Comparison of ENCODE assay signal across 1 cellular context in genomic region chrX:110748256-110748811, GRCh38.
TF ChIP-seq lines count a peak whose summit lies in the region.

No MANE protein-coding gene starts in this region.

TF ChIP-seq in neural cell, 6 proteins besides CTCF, POLR2A, EP300 and RAD21 (continued from another document):
- TF ChIP-seq MXI1 (conservative IDR thresholded peaks at IDR 0.05; ENCODE audit: poor library complexity, severe bottlenecking) (no peak), TAF1 (IDR thresholded peaks at IDR 0.05; ENCODE audit: low read depth) (no peak), EZH2 (IDR thresholded peaks at IDR 0.05; ENCODE audit: borderline replicate concordance, insufficient read depth, low read length, poor library complexity, severe bottlenecking) (no peak)
TF ChIP-seq in neural cell: peak in this region for 2.
